Comparison of ENCODE assay signal across 28 cellular contexts in the genomic region with DNA sequence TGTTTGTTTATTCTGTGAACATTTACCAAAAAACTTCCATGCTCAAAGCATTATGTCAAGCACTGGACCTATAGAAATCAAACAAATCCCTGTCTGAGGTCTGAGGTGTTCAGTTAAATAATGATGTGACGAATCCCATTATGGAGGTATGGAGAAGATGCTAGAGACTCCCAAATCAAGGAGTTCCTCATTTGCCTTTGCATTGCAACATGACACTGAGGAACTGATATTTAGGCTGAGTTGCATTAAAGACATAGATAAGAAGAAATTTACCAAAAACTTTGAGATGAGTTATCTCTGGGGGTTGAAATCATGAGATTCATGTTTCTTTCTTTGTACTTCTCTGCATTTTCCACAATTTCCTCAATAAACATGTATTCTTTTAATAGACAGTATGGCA. TPM values are rescaled to one million over a fixed set of nuclear protein-coding genes. Genes with fewer than 3 reads are reported as not detected.
"Had no signal": no experiment of that assay in that cellular context is flagged by ENCODE, and none has a peak within 500 bp of the region (broad histone marks: within the 10 kb centered on the region; RNA-seq: fewer than 3 reads in every experiment).

No MANE protein-coding gene starts in this region.

- H3K4me1 ChIP-seq: adrenal gland, colonic mucosa, left lung, right lobe of liver, stomach, suprapubic skin, uterus had no signal

- H3K36me3 ChIP-seq: adrenal gland, brain microvascular endothelial cell, colonic mucosa, left lung, right lobe of liver, suprapubic skin, uterus had no signal

- H3K27me3 Mint-ChIP-seq: activated B cell treated with CpG ODN at 0.5 μM for 24 hours; activated CD4-positive, alpha-beta memory T cell treated with anti-CD3 and anti-CD28 coated beads for 36 hours; activated CD4-positive, alpha-beta T cell treated with anti-CD3 and anti-CD28 coated beads for 36 hours; activated naive CD8-positive, alpha-beta T cell; naive B cell had no signal

- H3K4me3 Mint-ChIP-seq: activated B cell treated with CpG ODN at 0.5 μM for 24 hours; activated CD4-positive, alpha-beta memory T cell treated with anti-CD3 and anti-CD28 coated beads for 36 hours; activated CD4-positive, alpha-beta T cell treated with anti-CD3 and anti-CD28 coated beads for 36 hours; activated naive CD8-positive, alpha-beta T cell; central memory CD8-positive, alpha-beta T cell; naive B cell; neural crest cell had no signal

- H3K4me1 Mint-ChIP-seq: central memory CD8-positive, alpha-beta T cell had no signal

- H3K27ac ChIP-seq: adrenal gland, brain microvascular endothelial cell, colonic mucosa, esophagus muscularis mucosa, left lung, right lobe of liver, skin epidermis, stomach, suprapubic skin had no signal

- ATAC-seq: activated CD4-positive, alpha-beta T cell treated with anti-CD3 and anti-CD28 coated beads for 36 hours; left lung; right lobe of liver had no signal

- H3K27ac Mint-ChIP-seq: activated CD4-positive, alpha-beta memory T cell treated with anti-CD3 and anti-CD28 coated beads for 36 hours; activated naive CD8-positive, alpha-beta T cell had no signal

- H3K9me3 ChIP-seq: adrenal gland, ascending aorta, colonic mucosa, esophagus muscularis mucosa, right lobe of liver, stomach, suprapubic skin, uterus had no signal

- H3K4me3 ChIP-seq: adrenal gland, ascending aorta, colonic mucosa, esophagus muscularis mucosa, left lung, lung, right lobe of liver, skin epidermis, stomach, suprapubic skin, uterus had no signal

- H3K27me3 ChIP-seq: adrenal gland, ascending aorta, brain microvascular endothelial cell, colonic mucosa, esophagus muscularis mucosa, left lung, right lobe of liver, stomach, suprapubic skin, uterus had no signal

- H3K9me3 Mint-ChIP-seq: activated B cell treated with CpG ODN at 0.5 μM for 24 hours; activated CD4-positive, alpha-beta memory T cell treated with anti-CD3 and anti-CD28 coated beads for 36 hours; central memory CD8-positive, alpha-beta T cell; neural crest cell had no signal

- DNase-seq: activated B cell treated with CpG ODN at 0.5 μM for 24 hours; activated CD4-positive, alpha-beta memory T cell treated with anti-CD3 and anti-CD28 coated beads for 36 hours; activated CD4-positive, alpha-beta T cell treated with anti-CD3 and anti-CD28 coated beads for 36 hours; activated effector memory CD4-positive, alpha-beta T cell treated with anti-CD3 and anti-CD28 coated beads, Interleukin-2, amount 50 U/mL, for 16 hours; adrenal gland; brain microvascular endothelial cell; colonic mucosa; hippocampal formation; kidney glomerular epithelial cell; left lung; naive B cell; occipital lobe; posterior cingulate gyrus; right lobe of liver; stimulated activated CD4-positive, alpha-beta T cell treated with anti-CD3 and anti-CD28 coated beads, Interleukin-1b, Interleukin-23, amount 100 ng/mL, for 48 hours; stomach; T1000; trophoblast cell; uterus had no signal

RNA-seq across cellular contexts. Expression of a gene that starts 54.9 kb away (rescaled TPM):
- total RNA-seq: activated CD4-positive, alpha-beta memory T cell treated with anti-CD3 and anti-CD28 coated beads for 36 hours; activated CD4-positive, alpha-beta T cell treated with anti-CD3 and anti-CD28 coated beads for 36 hours; adrenal gland; mesenteric fat pad; right lobe of liver; suprapubic skin had no signal
- polyA plus RNA-seq: adrenal gland, lung, stomach had no signal
